ENCODE assay signal across 8 cellular contexts in genomic region chr1:48777219-48777895, GRCh38. TPM values are rescaled to one million over a fixed set of nuclear protein-coding genes. Genes with fewer than 3 reads are reported as not detected.
DNase-seq lines count a peak whose midpoint lies in the region; ATAC-seq and TF ChIP-seq lines count a peak whose summit lies in the region.

No MANE protein-coding gene starts in this region.

- no peaks in the 10 kb centered on the region for H3K36me3 ChIP-seq in adrenal gland (replicated peaks in 1 of 2)
- H3K36me3 ChIP-seq in liver (ENCODE audit: control insufficient read depth in 4 of 4, insufficient read depth in 3 of 4, low read depth in 1 of 4, low read length in 3 of 4) = no peaks in the 10 kb centered on the region
- H3K36me3 ChIP-seq in thyroid gland = no peaks in the 10 kb centered on the region

- peak overlapping the region; percentile 79 for H3K4me3 Mint-ChIP-seq in activated CD4-positive, alpha-beta T cell treated with anti-CD3 and anti-CD28 coated beads, Interleukin-2, amount 10 ng/mL, durations not matched to agents 24 days and 14 days

- H3K36me3 Mint-ChIP-seq in activated CD4-positive, alpha-beta T cell treated with anti-CD3 and anti-CD28 coated beads, Interleukin-2, amount 10 ng/mL, durations not matched to agents 24 days and 14 days (ENCODE audit: low read depth) = peaks cover 5% of the 10 kb centered on the region

- TF ChIP-seq RAD21 in liver (IDR thresholded peaks at IDR 0.05) = no peak

- H3K4me1 Mint-ChIP-seq in activated CD4-positive, alpha-beta T cell treated with anti-CD3 and anti-CD28 coated beads, Interleukin-2, amount 10 ng/mL, durations not matched to agents 24 days and 14 days = peaks cover 25% of the 10 kb centered on the region

- TF ChIP-seq POLR2A in adrenal gland (IDR thresholded peaks at IDR 0.05) (no peak), thyroid gland (IDR thresholded peaks at IDR 0.05) (no peak)

- no peaks in the 10 kb centered on the region for H3K9me3 ChIP-seq in adrenal gland (replicated peaks in 1 of 3)
- H3K9me3 ChIP-seq in liver (ENCODE audit: control insufficient read depth in 4 of 4, low read length in 3 of 4) = no peaks in the 10 kb centered on the region
- no peaks in the 10 kb centered on the region for H3K9me3 ChIP-seq in thyroid gland

- no peaks in the 10 kb centered on the region for H3K27me3 ChIP-seq in adrenal gland
- peaks cover 0 to 5% (median 2%) of the 10 kb centered on the region in 4 donors for H3K27me3 ChIP-seq in liver (ENCODE audit: control insufficient read depth in 4 of 4, insufficient read depth in 4 of 4, low read length in 3 of 4)
- H3K27me3 ChIP-seq in thyroid gland = no peaks in the 10 kb centered on the region

- H3K9ac ChIP-seq in liver (ENCODE audit: low read depth in 1 of 2, low read length in 2 of 2) = no peak overlapping the region

- no peaks in the 10 kb centered on the region for H3K9me3 Mint-ChIP-seq in activated CD4-positive, alpha-beta T cell treated with anti-CD3 and anti-CD28 coated beads, Interleukin-2, amount 10 ng/mL, durations not matched to agents 24 days and 14 days

- H3K4me1 ChIP-seq in adrenal gland (replicated peaks in 1 of 2) = peaks cover 8 to 18% of the 10 kb centered on the region in 2 donors
- H3K4me1 ChIP-seq in liver (ENCODE audit: control insufficient read depth in 4 of 4, insufficient read depth in 4 of 4, low read length in 3 of 4) = peaks cover 0 to 5% (median 0%) of the 10 kb centered on the region in 4 donors
- peaks cover 0 to 13% of the 10 kb centered on the region in 2 donors for H3K4me1 ChIP-seq in thyroid gland

- WGBS in adrenal gland, 4 donors = 2 to 10% (median 9%) methylated on average over 12 to 17 of the region's 17 CpGs
- 23% methylated on average over 17 of the region's 17 CpGs for WGBS in liver
- 5 to 8% methylated on average over 17 of the region's 17 CpGs for WGBS in thyroid gland, 2 donors

- TF ChIP-seq CTCF in adrenal gland (IDR thresholded peaks at IDR 0.05) (no peak), liver (IDR thresholded peaks at IDR 0.05; ENCODE audit: low read depth, low read length, missing input control) (no peak), thyroid gland (IDR thresholded peaks at IDR 0.05) (no peak)

- ATAC-seq in GM21528 (IDR thresholded peaks at IDR 0.05; ENCODE audit: low FRiP score, unreplicated experiment) (no peak), HG02798 (IDR thresholded peaks at IDR 0.05; ENCODE audit: poor library complexity, unreplicated experiment) (no peak)

- DNase-seq in activated CD4-positive, alpha-beta T cell treated with anti-CD3 and anti-CD28 coated beads, Interleukin-2, amount 10 ng/mL, durations not matched to agents 24 days and 14 days = no peak
- DNase-seq in activated CD4-positive, alpha-beta T cell treated with anti-CD3 and anti-CD28 coated beads for 1 hour = no peak
- peak in 5 of 7 donors; percentile 12 to 44 (median 25) for DNase-seq in adrenal gland
- DNase-seq in thyroid gland = peak; percentile 36 to 55
- no peak for DNase-seq in COLO829 (ENCODE audit: low spot score)

- peak overlapping the region; percentile 62 for H3K27ac Mint-ChIP-seq in activated CD4-positive, alpha-beta T cell treated with anti-CD3 and anti-CD28 coated beads, Interleukin-2, amount 10 ng/mL, durations not matched to agents 24 days and 14 days

- H3K27ac ChIP-seq in adrenal gland (peak overlapping the region in 2 of 5 donors; percentile 2 to 74), liver (ENCODE audit: low read depth in 1 of 2, low read length in 2 of 2) (no peak overlapping the region), thyroid gland (peak overlapping the region in 1 of 3 donors; percentile 83)

- H3K4me3 ChIP-seq in adrenal gland (peak overlapping the region in 2 of 4 donors; percentile 78), liver (ENCODE audit: low read depth in 1 of 3, low read length in 3 of 3) (peak overlapping the region; percentile 1 to 58 (median 45)), thyroid gland (replicated peaks in 1 of 3) (peak overlapping the region in 1 of 3 donors; percentile 84)

- peaks cover 1% of the 10 kb centered on the region for H3K27me3 Mint-ChIP-seq in activated CD4-positive, alpha-beta T cell treated with anti-CD3 and anti-CD28 coated beads, Interleukin-2, amount 10 ng/mL, durations not matched to agents 24 days and 14 days

- intact Hi-C loops in activated CD4-positive, alpha-beta T cell treated with anti-CD3 and anti-CD28 coated beads, Interleukin-2, amount 10 ng/mL, durations not matched to agents 24 days and 14 days (cut with micrococcal nuclease) = loop anchor here (5.0 kb wide), 1 partner anchor 40 kb away; no protein-coding TSS in a partner anchor
- intact Hi-C loops in adrenal gland (cut with DNase I) (no loop called here), thyroid gland (cut with DNase I) (no loop called here)

TF ChIP-seq in liver, 16 proteins besides CTCF, POLR2A, EP300 and RAD21:
- TF ChIP-seq TAF1 (conservative IDR thresholded peaks at IDR 0.05) = no peak
- no peak for TF ChIP-seq ZBTB33 (IDR thresholded peaks at IDR 0.05)
- TF ChIP-seq SP1 (IDR thresholded peaks at IDR 0.05) = no peak
- no peak for TF ChIP-seq GABPA (IDR thresholded peaks at IDR 0.05 in 1 of 2, conservative IDR thresholded peaks at IDR 0.05 in 1 of 2)
- TF ChIP-seq FOXA2 (IDR thresholded peaks at IDR 0.05) = no peak
- TF ChIP-seq YY1 (IDR thresholded peaks at IDR 0.05) = no peak
- TF ChIP-seq RXRA (IDR thresholded peaks at IDR 0.05) = no peak
- no peak for TF ChIP-seq NR2F2 (IDR thresholded peaks at IDR 0.05)
- no peak for TF ChIP-seq JUND (IDR thresholded peaks at IDR 0.05)
- no peak for TF ChIP-seq HNF4G (IDR thresholded peaks at IDR 0.05)
- TF ChIP-seq ATF3 (IDR thresholded peaks at IDR 0.05) = no peak
- TF ChIP-seq HNF4A (conservative IDR thresholded peaks at IDR 0.05) = no peak
- TF ChIP-seq EGR1 (IDR thresholded peaks at IDR 0.05; ENCODE audit: low read depth in 2 of 2) = no peak
- no peak for TF ChIP-seq FOXA1 (IDR thresholded peaks at IDR 0.05)
- TF ChIP-seq MAX (IDR thresholded peaks at IDR 0.05) = no peak
- TF ChIP-seq REST (IDR thresholded peaks at IDR 0.05) = no peak

RNA-seq across cellular contexts. Expression of gene BEND5, which starts 0.7 kb away (rescaled TPM):
- total RNA-seq in activated CD4-positive, alpha-beta T cell treated with anti-CD3 and anti-CD28 coated beads, Interleukin-2, amount 10 ng/mL, durations not matched to agents 24 days and 14 days = 11.4 and 11.5 TPM in 2 replicates
- total RNA-seq in adrenal gland = 10 to 100 TPM in 1 of 8 donors, 1 to 10 TPM in 7; 2.2 to 17.2 (median 7.0) TPM
- 10 to 100 TPM; 11.2 to 20.4 (median 14.3) TPM for polyA plus RNA-seq in adrenal gland
- under 1 TPM; 0.17 to 0.93 TPM for total RNA-seq in liver
- under 1 TPM; 0.12 to 0.21 TPM for polyA plus RNA-seq in liver
- 10 to 100 TPM in 1 of 4 donors, 1 to 10 TPM in 3; 4.7 to 15.7 (median 5.5) TPM for total RNA-seq in thyroid gland

Comparison
In these comparisons a context has a peak if more than half of its experiments do, and no peak if none do; other contexts are left out.
1. DNase-seq: peak in adrenal gland (5 of 7) and thyroid gland (2 of 2); none in activated CD4-positive, alpha-beta T cell treated with anti-CD3 and anti-CD28 coated beads, Interleukin-2, amount 10 ng/mL, durations not matched to agents 24 days and 14 days (single experiment), activated CD4-positive, alpha-beta T cell treated with anti-CD3 and anti-CD28 coated beads for 1 hour (single experiment) and COLO829 (single experiment).